ENCODE assay signal across 35 cellular contexts in genomic region chr1:237293804-237294203, GRCh38.
DNase-seq lines count a peak whose midpoint lies in the region; ATAC-seq, FAIRE-seq and TF ChIP-seq lines count a peak whose summit lies in the region.
"Had no signal": no experiment of that assay in that cellular context is flagged by ENCODE, and none has a peak within 500 bp of the region (broad histone marks: within the 10 kb centered on the region; RNA-seq: fewer than 3 reads in every experiment).

No MANE protein-coding gene starts in this region.

- no peaks in the 10 kb centered on the region for H3K9me3 ChIP-seq in left ventricle myocardium inferior (replicated peaks)
- no peaks in the 10 kb centered on the region; the same call in 1 of the 2 replicates for H3K9me3 ChIP-seq in K562 (replicated peaks; ENCODE audit: control insufficient read depth, insufficient read depth, low read depth, low read length)
- H3K9me3 ChIP-seq: A549; BE2C; BLaER1; BLaER1 treated with 17β-estradiol and CSF1 and Interleukin-3, amounts not matched to agents 10 nM and 100 nM; Caco-2 had no signal

- H2BK5ac ChIP-seq in mesendoderm (ENCODE audit: low read length) = no peak overlapping the region

- in situ Hi-C loops in K562 (cut with MboI) = no loop called here

- H4K8ac ChIP-seq in mesendoderm (ENCODE audit: low read depth, low read length) = peak overlapping the region; percentile 39

- H3K9me3 Mint-ChIP-seq in stimulated activated effector memory CD8-positive, alpha-beta T cell treated with anti-CD3 and anti-CD28 coated beads, Interleukin-12 subunit alpha, Interleukin-12 subunit beta, amount 100 ng/mL, for 72 hours = no peaks in the 10 kb centered on the region
- H3K9me3 Mint-ChIP-seq: CD8-positive, alpha-beta memory T cell; CD8-positive, alpha-beta T cell had no signal

- H3K4me3 Mint-ChIP-seq in stimulated activated effector memory CD8-positive, alpha-beta T cell treated with anti-CD3 and anti-CD28 coated beads, Interleukin-12 subunit alpha, Interleukin-12 subunit beta, amount 100 ng/mL, for 72 hours = no peak overlapping the region
- H3K4me3 Mint-ChIP-seq: B cell; CD14-positive monocyte; CD4-positive, alpha-beta memory T cell; CD4-positive, alpha-beta T cell; CD4-positive, CD25-positive, alpha-beta regulatory T cell; CD8-positive, alpha-beta memory T cell; CD8-positive, alpha-beta T cell had no signal

- H4K5ac ChIP-seq in mesendoderm (ENCODE audit: low read length) = no peak overlapping the region

- no TSS peak for BruUV-seq in K562 (replicated peaks; lab: Mats Ljungman, UMichigan)

- no peak overlapping the region for H3K4me3 ChIP-seq in left ventricle myocardium inferior
- H3K4me3 ChIP-seq in K562 = no peak overlapping the region
- H3K4me3 ChIP-seq in mesendoderm (ENCODE audit: low read length) = no peak overlapping the region
- H3K4me3 ChIP-seq: A549; BLaER1; BLaER1 treated with 17β-estradiol and CSF1 and Interleukin-3, amounts not matched to agents 10 nM and 100 nM had no signal

- H3K27ac Mint-ChIP-seq in stimulated activated effector memory CD8-positive, alpha-beta T cell treated with anti-CD3 and anti-CD28 coated beads, Interleukin-12 subunit alpha, Interleukin-12 subunit beta, amount 100 ng/mL, for 72 hours = no peak overlapping the region
- H3K27ac Mint-ChIP-seq: B cell; CD14-positive monocyte; CD4-positive, alpha-beta memory T cell; CD4-positive, alpha-beta T cell; CD4-positive, CD25-positive, alpha-beta regulatory T cell; CD8-positive, alpha-beta memory T cell; CD8-positive, alpha-beta T cell had no signal

- H4K20me1 ChIP-seq in K562 (replicated peaks; ENCODE audit: control insufficient read depth, insufficient read depth, low read length) = no peaks in the 10 kb centered on the region
- H4K20me1 ChIP-seq: BLaER1; BLaER1 treated with 17β-estradiol and CSF1 and Interleukin-3, amounts not matched to agents 10 nM and 100 nM had no signal

- TF ChIP-seq CTCF in left ventricle myocardium inferior (IDR thresholded peaks at IDR 0.05; ENCODE audit: borderline replicate concordance) (no peak), K562 (IDR thresholded peaks at IDR 0.05 in 2 of 3, conservative IDR thresholded peaks at IDR 0.05 in 1 of 3; ENCODE audit: insufficient read depth in 2 of 3, low read depth in 1 of 3, low read length in 3 of 3) (no peak)

- H2BK15ac ChIP-seq in mesendoderm (replicated peaks; ENCODE audit: low read depth) = no peak overlapping the region

- TF ChIP-seq RAD21 in K562 (CRISPR knock-in tag; conservative IDR thresholded peaks at IDR 0.05 in 1 of 2, IDR thresholded peaks at IDR 0.05 in 1 of 2) = no peak

- POLR2A ChIA-PET in K562 (lab: Yijun Ruan, JAX) = no interaction called here

- no peak for TF ChIP-seq EP300 in K562 (IDR thresholded peaks at IDR 0.05; ENCODE audit: low read length)

- H3K79me2 ChIP-seq in K562 (ENCODE audit: control insufficient read depth, insufficient read depth, low read length) (no peaks in the 10 kb centered on the region), mesendoderm (ENCODE audit: control insufficient read depth, insufficient read depth, low read length) (no peaks in the 10 kb centered on the region)

- H3K4me1 Mint-ChIP-seq in stimulated activated effector memory CD8-positive, alpha-beta T cell treated with anti-CD3 and anti-CD28 coated beads, Interleukin-12 subunit alpha, Interleukin-12 subunit beta, amount 100 ng/mL, for 72 hours = no peaks in the 10 kb centered on the region
- H3K4me1 Mint-ChIP-seq: B cell; CD14-positive monocyte; CD4-positive, alpha-beta memory T cell; CD4-positive, CD25-positive, alpha-beta regulatory T cell; CD8-positive, alpha-beta memory T cell had no signal

- H3K56ac ChIP-seq in mesendoderm (ENCODE audit: low read length) = no peak overlapping the region

- no peak overlapping the region for H3K4ac ChIP-seq in mesendoderm (ENCODE audit: low read depth, low read length)

- no peaks in the 10 kb centered on the region for H3K9me1 ChIP-seq in K562 (ENCODE audit: control insufficient read depth, insufficient read depth, low read length)

- ATAC-seq in K562 = no peak
- no peak for ATAC-seq in stimulated activated effector memory CD8-positive, alpha-beta T cell treated with anti-CD3 and anti-CD28 coated beads, Interleukin-12 subunit alpha, Interleukin-12 subunit beta, amount 100 ng/mL, for 72 hours
- ATAC-seq: A549; CD8-positive, alpha-beta T cell had no signal

- WGBS in K562 (ENCODE audit: insufficient coverage, low coverage, missing lambda C conversion rate) = 0% methylated on average over 2 of the region's 2 CpGs
- WGBS in mesendoderm (ENCODE audit: extremely low coverage, insufficient coverage, low lambda C conversion rate) = no CpG with 5 or more reads among the region's 2 CpGs

- TF ChIP-seq POLR2A in K562 (conservative IDR thresholded peaks at IDR 0.05) = no peak

- intact Hi-C loops in left ventricle myocardium inferior (cut with micrococcal nuclease) = no loop called here
- intact Hi-C loops in cardiac septum (cut with DNase I) = no loop called here
- intact Hi-C loops in K562 (cut with micrococcal nuclease) = no loop called here

- no peak for FAIRE-seq in K562 (lab: Jason Lieb, UNC)
- FAIRE-seq: A204.1, A549, D721Med had no signal

- H3K27ac ChIP-seq in left ventricle myocardium inferior (replicated peaks) (peak overlapping the region; percentile 7), K562 (ENCODE audit: extremely low read depth, low read depth, low read length) (no peak overlapping the region), mesendoderm (ENCODE audit: low read depth, low read length) (no peak overlapping the region)
- H3K27ac ChIP-seq: 22Rv1; A549; BLaER1; BLaER1 treated with 17β-estradiol and CSF1 and Interleukin-3, amounts not matched to agents 10 nM and 100 nM; C4-2B had no signal

- DNase-seq in left ventricle myocardium inferior = no peak
- DNase-seq in cardiac septum (ENCODE audit: low spot score) = no peak
- no peak for DNase-seq in K562 (ENCODE audit: extremely low read depth in 1 of 4, low spot score in 3 of 4)
- no peak for DNase-seq in mesendoderm
- DNase-seq in SW480 (ENCODE audit: low spot score) = no peak
- DNase-seq in stimulated activated effector memory CD8-positive, alpha-beta T cell treated with anti-CD3 and anti-CD28 coated beads, Interleukin-12 subunit alpha, Interleukin-12 subunit beta, amount 100 ng/mL, for 72 hours (ENCODE audit: low spot score in 2 of 2) = no peak
- DNase-seq: 8988T; ACHN; AML-193; BE2C; C1 segment of cervical spinal cord; Caco-2; Calu3; CD4-positive, alpha-beta memory T cell; CD4-positive, alpha-beta T cell; CD4-positive, CD25-positive, alpha-beta regulatory T cell; CD8-positive, alpha-beta memory T cell; CD8-positive, alpha-beta T cell; COR-L47; DMS 273 treated with DMSO at 0.1 percent for 48 hours; DMS153; DMS53; DMS79; DMS79 treated with DMSO at 0.1 percent for 48 hours; DND-41; EL had no signal

- no peaks in the 10 kb centered on the region for H3K79me1 ChIP-seq in mesendoderm (ENCODE audit: low read length)

- H3K4me1 ChIP-seq in left ventricle myocardium inferior (peaks cover 57% of the 10 kb centered on the region), K562 (replicated peaks in 1 of 2; ENCODE audit: control insufficient read depth in 2 of 2, insufficient read depth in 2 of 2, low read length in 2 of 2) (no peaks in the 10 kb centered on the region), mesendoderm (ENCODE audit: control insufficient read depth, low read depth, low read length) (no peaks in the 10 kb centered on the region)
- H3K4me1 ChIP-seq: A549; BE2C; BLaER1; BLaER1 treated with 17β-estradiol and CSF1 and Interleukin-3, amounts not matched to agents 10 nM and 100 nM; Caco-2 had no signal

- H3K36me3 ChIP-seq in left ventricle myocardium inferior (no peaks in the 10 kb centered on the region), K562 (ENCODE audit: control insufficient read depth, insufficient read depth, low read length) (no peaks in the 10 kb centered on the region), mesendoderm (ENCODE audit: control insufficient read depth, insufficient read depth, low read length) (no peaks in the 10 kb centered on the region)
- H3K36me3 ChIP-seq: BE2C; BLaER1; BLaER1 treated with 17β-estradiol and CSF1 and Interleukin-3, amounts not matched to agents 10 nM and 100 nM had no signal

- no peak overlapping the region for H2AK5ac ChIP-seq in mesendoderm (ENCODE audit: low read length)

- H3K23ac ChIP-seq in mesendoderm (ENCODE audit: low read length) = no peak overlapping the region

- H3K9ac ChIP-seq in K562 (ENCODE audit: insufficient read depth in 1 of 2, low read depth in 2 of 2, low read length in 2 of 2) (no peak overlapping the region), mesendoderm (ENCODE audit: low read length) (no peak overlapping the region)
- H3K9ac ChIP-seq: BLaER1; BLaER1 treated with 17β-estradiol and CSF1 and Interleukin-3, amounts not matched to agents 10 nM and 100 nM had no signal

- no peak overlapping the region for H2BK120ac ChIP-seq in mesendoderm (ENCODE audit: low read depth, low read length)

- CTCF ChIA-PET in K562 (lab: Yijun Ruan, JAX; ENCODE audit: low intra/inter-chr PET ratio) = no interaction called here

- H2AFZ ChIP-seq in K562 (ENCODE audit: low read depth, low read length) = no peak overlapping the region

- no peaks in the 10 kb centered on the region for H3K27me3 ChIP-seq in left ventricle myocardium inferior (ENCODE audit: low read depth)
- H3K27me3 ChIP-seq in K562 (ENCODE audit: control insufficient read depth in 2 of 2, insufficient read depth in 2 of 2, low read length in 2 of 2) = no peaks in the 10 kb centered on the region
- H3K27me3 ChIP-seq in mesendoderm (ENCODE audit: insufficient read depth, low read length, poor library complexity) = no peaks in the 10 kb centered on the region
- H3K27me3 ChIP-seq: BE2C; BLaER1; BLaER1 treated with 17β-estradiol and CSF1 and Interleukin-3, amounts not matched to agents 10 nM and 100 nM had no signal

- H3K18ac ChIP-seq in mesendoderm (ENCODE audit: low read length) = no peak overlapping the region

- H3K36me3 Mint-ChIP-seq in stimulated activated effector memory CD8-positive, alpha-beta T cell treated with anti-CD3 and anti-CD28 coated beads, Interleukin-12 subunit alpha, Interleukin-12 subunit beta, amount 100 ng/mL, for 72 hours = no peaks in the 10 kb centered on the region
- H3K36me3 Mint-ChIP-seq: CD14-positive monocyte; CD4-positive, alpha-beta memory T cell; CD4-positive, CD25-positive, alpha-beta regulatory T cell; CD8-positive, alpha-beta memory T cell; CD8-positive, alpha-beta T cell had no signal

- H3K4me2 ChIP-seq in K562 (ENCODE audit: insufficient read depth, low read length) (no peak overlapping the region), mesendoderm (ENCODE audit: low read length) (no peak overlapping the region)
- H3K4me2 ChIP-seq: A549; BLaER1; BLaER1 treated with 17β-estradiol and CSF1 and Interleukin-3, amounts not matched to agents 10 nM and 100 nM had no signal

TF ChIP-seq in K562, 482 proteins besides CTCF, POLR2A, EP300 and RAD21 (continues in another document):
- TF ChIP-seq HNRNPL (IDR thresholded peaks at IDR 0.05; ENCODE audit: low read depth, low read length) (no peak), POU5F1 (IDR thresholded peaks at IDR 0.05; ENCODE audit: borderline replicate concordance, low read depth, low read length, partially characterized antibody) (no peak)
